8 cellular contexts compared by ENCODE assay signal in the genomic region with DNA sequence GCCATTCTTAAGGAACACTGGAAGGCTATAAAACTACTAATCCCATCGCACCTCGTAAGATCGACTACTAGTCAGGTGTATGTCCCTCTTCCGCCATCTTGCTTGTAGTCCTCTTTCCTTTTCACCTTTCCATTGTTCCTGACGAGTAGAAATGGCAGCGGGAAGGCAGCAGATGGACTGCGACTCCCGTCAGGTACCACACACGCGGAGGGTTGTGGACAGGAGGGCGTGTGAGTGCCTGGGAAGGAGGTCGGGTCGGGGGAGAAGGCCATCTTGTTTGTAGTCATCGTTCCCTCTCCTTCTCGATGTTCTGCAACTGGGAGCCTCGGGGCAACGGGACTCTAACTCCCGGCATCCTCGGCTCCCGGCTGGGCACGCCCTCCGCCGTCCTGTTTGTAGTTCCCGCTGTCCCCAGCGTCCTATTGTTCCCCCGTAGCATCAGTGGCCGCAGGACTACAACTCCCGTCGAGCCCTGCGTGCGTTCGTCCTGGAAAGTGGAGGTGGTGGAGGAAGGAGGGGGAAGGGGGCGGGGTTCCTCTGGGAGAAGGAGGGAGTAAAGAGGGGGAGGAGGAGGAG. TPM values are rescaled to one million over a fixed set of nuclear protein-coding genes. Genes with fewer than 3 reads are reported as not detected.
A peak's percentile ranks its signal among the peaks of the same experiment; 100 is the strongest.
DNase-seq lines count a peak whose midpoint lies in the region; ATAC-seq and TF ChIP-seq lines count a peak whose summit lies in the region.

No MANE protein-coding gene starts in this region.

- WGBS in testis, 2 donors, result 0 to 1% methylated on average over 29 to 33 of the region's 33 CpGs

- intact Hi-C loops in Right ventricle myocardium inferior (cut with DNase I) (loop anchor here (1.0 to 10.0 kb wide), 4 partner anchors 26 to 478 kb away; partner anchors contain the start of genes CTF1, ORAI3 and SEPHS2), testis (cut with DNase I; ENCODE audit: low total_unique reads) (loop anchor here (5.0 kb wide), 1 partner anchor 76 kb away; no protein-coding TSS in a partner anchor)

- 0 out of 2 replicates have a peak, but pooled peaks cover 3% of the 10 kb centered on the region for H3F3A ChIP-seq in SU-DHL-6 (ENCODE audit: insufficient read depth)

- no peaks in the 10 kb centered on the region for H3K9me3 ChIP-seq in SU-DHL-6 (ENCODE audit: insufficient read depth, low read length)
- no peaks in the 10 kb centered on the region for H3K9me3 ChIP-seq in osteoblast (ENCODE audit: low read depth, low read length)
- H3K9me3 ChIP-seq in testis, result no peaks in the 10 kb centered on the region

- H3K79me2 ChIP-seq in SU-DHL-6 (ENCODE audit: insufficient read depth, low read length) (no peaks in the 10 kb centered on the region), osteoblast (ENCODE audit: insufficient read depth, low read length) (peaks cover 7% of the 10 kb centered on the region)

- H3K36me3 ChIP-seq in SU-DHL-6 (ENCODE audit: low read length) (no peaks in the 10 kb centered on the region), osteoblast (ENCODE audit: insufficient read depth, low read length) (peaks cover 17% of the 10 kb centered on the region), testis (ENCODE audit: low read depth, missing control alignments) (no peaks in the 10 kb centered on the region)

- H2AFZ ChIP-seq in SU-DHL-6 (ENCODE audit: low read depth, low read length, severe bottlenecking), result peak overlapping the region; percentile 54
- peak overlapping the region; percentile 94 for H2AFZ ChIP-seq in osteoblast (ENCODE audit: low read length)

- TF ChIP-seq POLR2A in testis (IDR thresholded peaks at IDR 0.05), result no peak

- H3K4me1 ChIP-seq in osteoblast (ENCODE audit: insufficient read depth, low read length) (peaks cover 18% of the 10 kb centered on the region), testis (peaks cover 12% of the 10 kb centered on the region)

- H3K4me3 ChIP-seq in GM12875 (ENCODE audit: low read depth, low read length), result peak overlapping the region; percentile 64
- H3K4me3 ChIP-seq in SU-DHL-6 (ENCODE audit: insufficient read depth, low read length, poor library complexity, severe bottlenecking), result peak overlapping the region; percentile 60
- peak overlapping the region; percentile 76 for H3K4me3 ChIP-seq in osteoblast (ENCODE audit: insufficient read depth, low read length)
- H3K4me3 ChIP-seq in testis, result peak overlapping the region; percentile 78 to 87

- no peak for TF ChIP-seq CTCF in GM12875 (IDR thresholded peaks at IDR 0.05; ENCODE audit: borderline replicate concordance, insufficient read depth, low read depth, low read length)
- no peak for TF ChIP-seq CTCF in SU-DHL-6 (IDR thresholded peaks at IDR 0.05; ENCODE audit: insufficient read depth, low read length, poor library complexity, severe bottlenecking)
- TF ChIP-seq CTCF in osteoblast (IDR thresholded peaks at IDR 0.05; ENCODE audit: extremely low read depth, low read depth, low read length), result no peak
- no peak for TF ChIP-seq CTCF in testis (IDR thresholded peaks at IDR 0.05)

- H3K27ac ChIP-seq in SU-DHL-6 (ENCODE audit: low read depth, low read length) (peak overlapping the region; percentile 83), osteoblast (ENCODE audit: low read depth, low read length) (peak overlapping the region; percentile 77), testis (peak overlapping the region; percentile 90 to 95)

- H4K20me1 ChIP-seq in SU-DHL-6 (ENCODE audit: low read depth, low read length), result no peaks in the 10 kb centered on the region
- H4K20me1 ChIP-seq in osteoblast (ENCODE audit: insufficient read depth, low read length), result peaks cover 9% of the 10 kb centered on the region

- H3K4me2 ChIP-seq in SU-DHL-6 (ENCODE audit: low read depth, low read length, poor library complexity, severe bottlenecking) (peak overlapping the region; percentile 59), osteoblast (ENCODE audit: insufficient read depth, low read length) (peak overlapping the region; percentile 82)

- H3K9ac ChIP-seq in SU-DHL-6 (ENCODE audit: low read length), result peak overlapping the region; percentile 66

- no peaks in the 10 kb centered on the region for H3K27me3 ChIP-seq in SU-DHL-6 (ENCODE audit: low read length)
- no peaks in the 10 kb centered on the region for H3K27me3 ChIP-seq in osteoblast (ENCODE audit: insufficient read depth, low read length)
- H3K27me3 ChIP-seq in testis, result no peaks in the 10 kb centered on the region

- DNase-seq in NCI-H1417 treated with DMSO at 0.1 percent for 48 hours (lab: John Stamatoyannopoulos, UW), result peak; percentile 99
- DNase-seq in activated naive CD8-positive, alpha-beta T cell treated with anti-CD3 and anti-CD28 coated beads, Interleukin-2, amount 50 U/mL, for 16 hours (ENCODE audit: low read depth, low spot score), result peak; percentile 90
- peak; percentile 100 for DNase-seq in Right ventricle myocardium inferior (ENCODE audit: missing footprints)
- peak; percentile 100 for DNase-seq in osteoblast (ENCODE audit: insufficient read length, low spot score, missing footprints)
- peak; percentile 100 for DNase-seq in testis

- no peaks in the 10 kb centered on the region for H3K9me2 ChIP-seq in SU-DHL-6 (replicated peaks; ENCODE audit: insufficient read depth, low read length)

- ATAC-seq in HG02840 (IDR thresholded peaks at IDR 0.05; ENCODE audit: low FRiP score, unreplicated experiment), result peak; percentile 60
- ATAC-seq in Right ventricle myocardium inferior, result peak; percentile 86

RNA-seq across cellular contexts. Expression of gene FBXL19, which starts 0.3 kb away (rescaled TPM):
- total RNA-seq in Right ventricle myocardium inferior, result 6.3 TPM
- 12.7 and 14.5 TPM in 2 replicates for total RNA-seq in osteoblast
- 100 to 1,000 TPM; 142 to 149 TPM for total RNA-seq in testis
- 47.0 TPM for polyA plus RNA-seq in testis (ENCODE audit: insufficient read depth, low read depth, low replicate concordance)

RNA-seq across cellular contexts. Expression of gene ORAI3, which starts 25.8 kb away (rescaled TPM):
- 11.4 TPM for total RNA-seq in Right ventricle myocardium inferior
- 63.3 and 66.0 TPM in 2 replicates for total RNA-seq in osteoblast
- 10 to 100 TPM; 68.6 to 75.0 TPM for total RNA-seq in testis
- polyA plus RNA-seq in testis (ENCODE audit: insufficient read depth, low read depth, low replicate concordance), result 29.1 TPM

RNA-seq across cellular contexts. Expression of gene CTF1, which starts 26.6 kb away (rescaled TPM):
- total RNA-seq in Right ventricle myocardium inferior, result 8.7 TPM
- 2.9 and 3.3 TPM in 2 replicates for total RNA-seq in osteoblast
- 1 to 10 TPM; 5.9 to 9.0 TPM for total RNA-seq in testis
- 5.6 TPM for polyA plus RNA-seq in testis (ENCODE audit: insufficient read depth, low read depth, low replicate concordance)

RNA-seq across cellular contexts. Expression of gene BCL7C, which starts 29.2 kb away (rescaled TPM):
- total RNA-seq in Right ventricle myocardium inferior, result 32.2 TPM
- 33.3 and 36.2 TPM in 2 replicates for total RNA-seq in osteoblast
- 10 to 100 TPM; 49.6 to 57.4 TPM for total RNA-seq in testis
- 40.2 TPM for polyA plus RNA-seq in testis (ENCODE audit: insufficient read depth, low read depth, low replicate concordance)

RNA-seq across cellular contexts. Expression of gene SETD1A, which starts 34.5 kb away (rescaled TPM):
- total RNA-seq in Right ventricle myocardium inferior (9.4 TPM), osteoblast (2.2 and 2.9 TPM in 2 replicates), testis (10 to 100 TPM; 45.7 to 45.8 TPM)
- 41.4 TPM for polyA plus RNA-seq in testis (ENCODE audit: insufficient read depth, low read depth, low replicate concordance)

Comparison
In these comparisons a context has a peak if more than half of its experiments do, and no peak if none do; other contexts are left out.
1. Peak in every context shown above with its lines: DNase-seq, ATAC-seq, H3K4me3 ChIP-seq and H3K27ac ChIP-seq.